Comparison of ENCODE assay signal across 10 cellular contexts in the genomic region with DNA sequence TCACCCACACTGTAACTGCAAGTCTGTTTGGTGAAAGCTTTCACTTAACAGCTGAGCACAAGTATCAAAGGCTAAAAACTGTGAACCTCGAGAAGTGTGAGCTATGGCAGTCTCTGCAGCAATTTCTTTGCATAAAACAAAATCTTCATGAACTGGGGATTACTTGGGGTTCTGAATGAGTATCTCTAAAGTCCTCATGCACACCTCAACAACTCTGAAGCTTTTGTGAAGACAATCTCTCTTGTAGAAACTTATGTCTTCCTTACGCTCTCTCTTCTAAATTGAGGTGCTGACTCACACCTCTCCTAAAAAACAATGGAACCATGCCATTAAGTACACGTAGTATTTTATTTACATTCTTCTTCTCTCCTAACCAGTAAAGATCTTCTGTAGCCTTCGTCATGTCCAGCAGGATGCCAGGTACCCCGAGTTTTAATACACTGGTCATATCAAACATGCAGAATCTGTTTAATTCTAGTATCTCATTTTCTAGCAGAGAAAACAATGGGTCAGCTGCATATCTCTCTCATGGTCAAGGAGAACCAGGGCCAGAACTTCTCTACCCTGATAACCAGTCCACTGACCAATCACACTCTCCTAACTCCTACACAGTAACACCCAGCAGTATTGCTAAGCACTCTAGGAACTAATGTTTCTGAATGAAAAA.
A peak's percentile ranks its signal among the peaks of the same experiment; 100 is the strongest.
DNase-seq lines count a peak whose midpoint lies in the region; ATAC-seq and TF ChIP-seq lines count a peak whose summit lies in the region.
"Had no signal": no experiment of that assay in that cellular context is flagged by ENCODE, and none has a peak within 500 bp of the region (broad histone marks: within the 10 kb centered on the region; RNA-seq: fewer than 3 reads in every experiment).

No MANE protein-coding gene starts in this region.

- no peak overlapping the region for H2BK120ac ChIP-seq in mesendoderm (ENCODE audit: low read depth, low read length)

- no peak overlapping the region for H4K5ac ChIP-seq in mesendoderm (ENCODE audit: low read length)

- peak overlapping the region; percentile 79 for H3K27ac ChIP-seq in CD8-positive, alpha-beta memory T cell (ENCODE audit: low read depth, low read length)
- H3K27ac ChIP-seq in coronary artery (no peak overlapping the region), mesendoderm (ENCODE audit: low read depth, low read length) (no peak overlapping the region)

- no peak overlapping the region for H3K56ac ChIP-seq in mesendoderm (ENCODE audit: low read length)

- no peaks in the 10 kb centered on the region for H3K79me2 ChIP-seq in mesendoderm (ENCODE audit: control insufficient read depth, insufficient read depth, low read length)

- CTCF ChIA-PET in CD8-positive, alpha-beta memory T cell (lab: Charles Lee) = no interaction called here

- no peak overlapping the region for H3K4ac ChIP-seq in mesendoderm (ENCODE audit: low read depth, low read length)

- no peaks in the 10 kb centered on the region for H3K4me1 ChIP-seq in CD8-positive, alpha-beta memory T cell (ENCODE audit: insufficient read depth, low read length)
- peaks cover 4% of the 10 kb centered on the region for H3K4me1 ChIP-seq in mesendoderm (ENCODE audit: control insufficient read depth, low read depth, low read length)

- no peak overlapping the region for H3K9ac ChIP-seq in mesendoderm (ENCODE audit: low read length)

- no peak for ATAC-seq in activated T-cell treated with anti-CD3 and anti-CD28 coated beads, Interleukin-2, amount 50 U/mL, for 4 hours
- ATAC-seq in GM19463 (IDR thresholded peaks at IDR 0.05; ENCODE audit: unreplicated experiment) = no peak

- no peak overlapping the region for H3K4me2 ChIP-seq in mesendoderm (ENCODE audit: low read length)

- no peak overlapping the region for H2BK5ac ChIP-seq in mesendoderm (ENCODE audit: low read length)

- H3K36me3 ChIP-seq in CD8-positive, alpha-beta memory T cell (ENCODE audit: insufficient read depth, low read length) = no peaks in the 10 kb centered on the region
- H3K36me3 ChIP-seq in MG63 (peaks cover 10% of the 10 kb centered on the region), mesendoderm (ENCODE audit: control insufficient read depth, insufficient read depth, low read length) (no peaks in the 10 kb centered on the region)

- H3K9me3 Mint-ChIP-seq in CD8-positive, alpha-beta memory T cell = no peaks in the 10 kb centered on the region
- no peaks in the 10 kb centered on the region for H3K9me3 Mint-ChIP-seq in activated T-cell treated with anti-CD3 and anti-CD28 coated beads, Interleukin-2, amount 50 U/mL, for 4 hours
- H3K9me3 Mint-ChIP-seq: nephron had no signal

- H3K4me3 ChIP-seq in CD8-positive, alpha-beta memory T cell (ENCODE audit: low read length) = no peak overlapping the region
- H3K4me3 ChIP-seq in MG63 (no peak overlapping the region), coronary artery (peak overlapping the region; percentile 1), mesendoderm (ENCODE audit: low read length) (no peak overlapping the region)

- no peak overlapping the region for H2BK15ac ChIP-seq in mesendoderm (replicated peaks; ENCODE audit: low read depth)

- WGBS in mesendoderm (ENCODE audit: extremely low coverage, insufficient coverage, low lambda C conversion rate) = no CpG with 5 or more reads among the region's 5 CpGs

- no peaks in the 10 kb centered on the region for H3K27me3 ChIP-seq in CD8-positive, alpha-beta memory T cell (ENCODE audit: insufficient read depth, low read length, poor library complexity, severe bottlenecking)
- H3K27me3 ChIP-seq in MG63 (no peaks in the 10 kb centered on the region), mesendoderm (ENCODE audit: insufficient read depth, low read length, poor library complexity) (no peaks in the 10 kb centered on the region)

- no peak overlapping the region for H3K18ac ChIP-seq in mesendoderm (ENCODE audit: low read length)

- POLR2A ChIA-PET in CD8-positive, alpha-beta memory T cell (lab: Charles Lee) = no interaction called here

- no peak overlapping the region for H4K8ac ChIP-seq in mesendoderm (ENCODE audit: low read depth, low read length)

- DNase-seq in CD8-positive, alpha-beta memory T cell = no peak
- DNase-seq in MG63 = peak; percentile 21
- DNase-seq in coronary artery (ENCODE audit: low spot score) = no peak
- DNase-seq in mesendoderm = peak; percentile 53
- DNase-seq in stimulated activated CD4-positive, alpha-beta T cell treated with anti-CD3 and anti-CD28 coated beads, Interleukin-4, amount 100 ng/mL, for 24 hours = no peak
- no peak for DNase-seq in 8988T
- no peak for DNase-seq in activated T-cell treated with anti-CD3 and anti-CD28 coated beads, Interleukin-2, amount 50 U/mL, for 4 hours
- DNase-seq: NCI-H526 treated with DMSO at 0.1 percent for 48 hours had no signal

- no peak for TF ChIP-seq CTCF in coronary artery (IDR thresholded peaks at IDR 0.05)

- H2AK5ac ChIP-seq in mesendoderm (ENCODE audit: low read length) = no peak overlapping the region

- H3K27ac Mint-ChIP-seq in CD8-positive, alpha-beta memory T cell = peak overlapping the region in 2 of 8 donors; percentile 26 to 30

- peaks cover 36 to 56% (median 41%) of the 10 kb centered on the region in 3 donors for H3K4me1 Mint-ChIP-seq in CD8-positive, alpha-beta memory T cell
- peaks cover 44% of the 10 kb centered on the region for H3K4me1 Mint-ChIP-seq in activated T-cell treated with anti-CD3 and anti-CD28 coated beads, Interleukin-2, amount 50 U/mL, for 4 hours (ENCODE audit: low read depth)

- H3K79me1 ChIP-seq in mesendoderm (ENCODE audit: low read length) = peaks cover 1% of the 10 kb centered on the region

- no peaks in the 10 kb centered on the region for H3K27me3 Mint-ChIP-seq in CD8-positive, alpha-beta memory T cell
- no peaks in the 10 kb centered on the region for H3K27me3 Mint-ChIP-seq in activated T-cell treated with anti-CD3 and anti-CD28 coated beads, Interleukin-2, amount 50 U/mL, for 4 hours (ENCODE audit: low read depth)

- no peak overlapping the region for H3K23ac ChIP-seq in mesendoderm (ENCODE audit: low read length)

- peaks cover 3 to 62% (median 24%) of the 10 kb centered on the region in 3 donors for H3K36me3 Mint-ChIP-seq in CD8-positive, alpha-beta memory T cell
- H3K36me3 Mint-ChIP-seq in activated T-cell treated with anti-CD3 and anti-CD28 coated beads, Interleukin-2, amount 50 U/mL, for 4 hours (ENCODE audit: insufficient read depth) = peaks cover 26% of the 10 kb centered on the region

- H3K9me3 ChIP-seq in CD8-positive, alpha-beta memory T cell (ENCODE audit: low read length) = no peaks in the 10 kb centered on the region
- no peaks in the 10 kb centered on the region for H3K9me3 ChIP-seq in MG63

- no peak overlapping the region for H3K4me3 Mint-ChIP-seq in CD8-positive, alpha-beta memory T cell
- H3K4me3 Mint-ChIP-seq in activated T-cell treated with anti-CD3 and anti-CD28 coated beads, Interleukin-2, amount 50 U/mL, for 4 hours = no peak overlapping the region
- H3K4me3 Mint-ChIP-seq: nephron had no signal

Comparison
In these comparisons a context has a peak if more than half of its experiments do, and no peak if none do; other contexts are left out.
1. DNase-seq: peak in MG63 (single experiment) and mesendoderm (single experiment); none in CD8-positive, alpha-beta memory T cell (0 of 5), coronary artery (single experiment), stimulated activated CD4-positive, alpha-beta T cell treated with anti-CD3 and anti-CD28 coated beads, Interleukin-4, amount 100 ng/mL, for 24 hours (single experiment), 8988T (single experiment) and activated T-cell treated with anti-CD3 and anti-CD28 coated beads, Interleukin-2, amount 50 U/mL, for 4 hours (single experiment).